ENCODE assay signal across 1 cellular context in genomic region chr19:52527134-52527953, GRCh38.
TF ChIP-seq lines count a peak whose summit lies in the region.

Gene ZNF808, plus strand, starts transcription at chr19:52527668. Its CDS starts 15,617 bp downstream, at chr19:52543285.

TF ChIP-seq in K562, 482 proteins besides CTCF, POLR2A, EP300 and RAD21 (continued from another document and continues in another):
- TF ChIP-seq SFPQ (IDR thresholded peaks at IDR 0.05; ENCODE audit: low read depth, low read length): no peak
- no peak for TF ChIP-seq RREB1 (CRISPR knock-in tag; IDR thresholded peaks at IDR 0.05)
- no peak for TF ChIP-seq CHAMP1 (IDR thresholded peaks at IDR 0.05)
- TF ChIP-seq ELF1 (tag; IDR thresholded peaks at IDR 0.05): peak; percentile 95
- TF ChIP-seq ZNF639 (CRISPR knock-in tag; conservative IDR thresholded peaks at IDR 0.05 in 1 of 2, IDR thresholded peaks at IDR 0.05 in 1 of 2): no peak; a peak in 1 of 4 replicates
- no peak for TF ChIP-seq ZNF41 (CRISPR knock-in tag; conservative IDR thresholded peaks at IDR 0.05)
- TF ChIP-seq NFE2 (IDR thresholded peaks at IDR 0.05; ENCODE audit: low read depth): no peak
- no peak for TF ChIP-seq POLR3A (IDR thresholded peaks at IDR 0.05; ENCODE audit: borderline replicate concordance, extremely low read depth, insufficient read depth, insufficient read length)
- TF ChIP-seq ILF3 (IDR thresholded peaks at IDR 0.05; ENCODE audit: borderline replicate concordance): no peak
- no peak for TF ChIP-seq U2AF1 (optimal IDR thresholded peaks at IDR 0.05; ENCODE audit: low read depth, low read length)
- TF ChIP-seq ZBTB1 (CRISPR knock-in tag; IDR thresholded peaks at IDR 0.05; ENCODE audit: borderline replicate concordance, low read depth): no peak
- peak; percentile 78 for TF ChIP-seq EP400 (IDR thresholded peaks at IDR 0.05)
- TF ChIP-seq ZNF583 (CRISPR knock-in tag; IDR thresholded peaks at IDR 0.05): no peak
- no peak for TF ChIP-seq ZNF277 (CRISPR knock-in tag; IDR thresholded peaks at IDR 0.05; ENCODE audit: borderline replicate concordance)
- peak; percentile 39; the same call in 1 of the 2 replicates for TF ChIP-seq POLR2H (tag; IDR thresholded peaks at IDR 0.05; ENCODE audit: low read depth)
- peak; percentile 78; the same call in 1 of the 2 replicates for TF ChIP-seq BRD4 (IDR thresholded peaks at IDR 0.05)
- TF ChIP-seq COPS2 (conservative IDR thresholded peaks at IDR 0.05): no peak
- no peak for TF ChIP-seq CBX2 (IDR thresholded peaks at IDR 0.05; ENCODE audit: insufficient read depth, low read length, poor library complexity, severe bottlenecking)
- no peak for TF ChIP-seq ILK (tag; IDR thresholded peaks at IDR 0.05; ENCODE audit: borderline replicate concordance, low read depth)
- no peak for TF ChIP-seq CREBBP (IDR thresholded peaks at IDR 0.05; ENCODE audit: low read depth, low read length)
- no peak for TF ChIP-seq HMGXB4 (CRISPR knock-in tag; IDR thresholded peaks at IDR 0.05)
- TF ChIP-seq ZFP36 (IDR thresholded peaks at IDR 0.05; ENCODE audit: low read depth, low read length, partially characterized antibody): peak; percentile 35
- TF ChIP-seq NELFE (IDR thresholded peaks at IDR 0.05; ENCODE audit: insufficient read depth, insufficient read length): no peak
- TF ChIP-seq ESRRA (IDR thresholded peaks at IDR 0.05; ENCODE audit: borderline replicate concordance, low read depth): peak; percentile 68
- TF ChIP-seq ZBTB9 (CRISPR knock-in tag; IDR thresholded peaks at IDR 0.05): no peak
- TF ChIP-seq ZNF311 (CRISPR knock-in tag; IDR thresholded peaks at IDR 0.05): no peak
- TF ChIP-seq ADNP (tag; IDR thresholded peaks at IDR 0.05): no peak
- TF ChIP-seq HNRNPLL (IDR thresholded peaks at IDR 0.05; ENCODE audit: low read depth, low read length, poor library complexity, severe bottlenecking): no peak
- TF ChIP-seq AFF1 (IDR thresholded peaks at IDR 0.05; ENCODE audit: low read depth in 1 of 2, partially characterized antibody in 2 of 2): no peak
- peak; percentile 61; the same call in 1 of the 2 replicates for TF ChIP-seq SPI1 (IDR thresholded peaks at IDR 0.05; ENCODE audit: borderline replicate concordance, low read depth, low read length)
- 0 out of 2 replicates have a peak, but pooled peaks have one; percentile 5 for TF ChIP-seq ARID1B (IDR thresholded peaks at IDR 0.05)
- TF ChIP-seq GTF2B (IDR thresholded peaks at IDR 0.05; ENCODE audit: extremely low read depth, insufficient read length): no peak
- TF ChIP-seq TARDBP (IDR thresholded peaks at IDR 0.05): no peak
- no peak for TF ChIP-seq KAT8 (IDR thresholded peaks at IDR 0.05; ENCODE audit: low read depth)
- TF ChIP-seq ZNF644 (tag; IDR thresholded peaks at IDR 0.05; ENCODE audit: low read depth): no peak
- no peak for TF ChIP-seq PTTG1 (tag; IDR thresholded peaks at IDR 0.05; ENCODE audit: low read depth)
- no peak for TF ChIP-seq XRCC4 (IDR thresholded peaks at IDR 0.05; ENCODE audit: extremely low read depth, insufficient read depth, insufficient read length)
